ENCODE assay signal across 1 cellular context in genomic region chr7:64686493-64687184, GRCh38.
TF ChIP-seq lines count a peak whose summit lies in the region.

No MANE protein-coding gene starts in this region.

TF ChIP-seq in GM23338, 12 proteins besides CTCF, POLR2A, EP300 and RAD21 (continued from another document):
- TF ChIP-seq, protein P1, sequence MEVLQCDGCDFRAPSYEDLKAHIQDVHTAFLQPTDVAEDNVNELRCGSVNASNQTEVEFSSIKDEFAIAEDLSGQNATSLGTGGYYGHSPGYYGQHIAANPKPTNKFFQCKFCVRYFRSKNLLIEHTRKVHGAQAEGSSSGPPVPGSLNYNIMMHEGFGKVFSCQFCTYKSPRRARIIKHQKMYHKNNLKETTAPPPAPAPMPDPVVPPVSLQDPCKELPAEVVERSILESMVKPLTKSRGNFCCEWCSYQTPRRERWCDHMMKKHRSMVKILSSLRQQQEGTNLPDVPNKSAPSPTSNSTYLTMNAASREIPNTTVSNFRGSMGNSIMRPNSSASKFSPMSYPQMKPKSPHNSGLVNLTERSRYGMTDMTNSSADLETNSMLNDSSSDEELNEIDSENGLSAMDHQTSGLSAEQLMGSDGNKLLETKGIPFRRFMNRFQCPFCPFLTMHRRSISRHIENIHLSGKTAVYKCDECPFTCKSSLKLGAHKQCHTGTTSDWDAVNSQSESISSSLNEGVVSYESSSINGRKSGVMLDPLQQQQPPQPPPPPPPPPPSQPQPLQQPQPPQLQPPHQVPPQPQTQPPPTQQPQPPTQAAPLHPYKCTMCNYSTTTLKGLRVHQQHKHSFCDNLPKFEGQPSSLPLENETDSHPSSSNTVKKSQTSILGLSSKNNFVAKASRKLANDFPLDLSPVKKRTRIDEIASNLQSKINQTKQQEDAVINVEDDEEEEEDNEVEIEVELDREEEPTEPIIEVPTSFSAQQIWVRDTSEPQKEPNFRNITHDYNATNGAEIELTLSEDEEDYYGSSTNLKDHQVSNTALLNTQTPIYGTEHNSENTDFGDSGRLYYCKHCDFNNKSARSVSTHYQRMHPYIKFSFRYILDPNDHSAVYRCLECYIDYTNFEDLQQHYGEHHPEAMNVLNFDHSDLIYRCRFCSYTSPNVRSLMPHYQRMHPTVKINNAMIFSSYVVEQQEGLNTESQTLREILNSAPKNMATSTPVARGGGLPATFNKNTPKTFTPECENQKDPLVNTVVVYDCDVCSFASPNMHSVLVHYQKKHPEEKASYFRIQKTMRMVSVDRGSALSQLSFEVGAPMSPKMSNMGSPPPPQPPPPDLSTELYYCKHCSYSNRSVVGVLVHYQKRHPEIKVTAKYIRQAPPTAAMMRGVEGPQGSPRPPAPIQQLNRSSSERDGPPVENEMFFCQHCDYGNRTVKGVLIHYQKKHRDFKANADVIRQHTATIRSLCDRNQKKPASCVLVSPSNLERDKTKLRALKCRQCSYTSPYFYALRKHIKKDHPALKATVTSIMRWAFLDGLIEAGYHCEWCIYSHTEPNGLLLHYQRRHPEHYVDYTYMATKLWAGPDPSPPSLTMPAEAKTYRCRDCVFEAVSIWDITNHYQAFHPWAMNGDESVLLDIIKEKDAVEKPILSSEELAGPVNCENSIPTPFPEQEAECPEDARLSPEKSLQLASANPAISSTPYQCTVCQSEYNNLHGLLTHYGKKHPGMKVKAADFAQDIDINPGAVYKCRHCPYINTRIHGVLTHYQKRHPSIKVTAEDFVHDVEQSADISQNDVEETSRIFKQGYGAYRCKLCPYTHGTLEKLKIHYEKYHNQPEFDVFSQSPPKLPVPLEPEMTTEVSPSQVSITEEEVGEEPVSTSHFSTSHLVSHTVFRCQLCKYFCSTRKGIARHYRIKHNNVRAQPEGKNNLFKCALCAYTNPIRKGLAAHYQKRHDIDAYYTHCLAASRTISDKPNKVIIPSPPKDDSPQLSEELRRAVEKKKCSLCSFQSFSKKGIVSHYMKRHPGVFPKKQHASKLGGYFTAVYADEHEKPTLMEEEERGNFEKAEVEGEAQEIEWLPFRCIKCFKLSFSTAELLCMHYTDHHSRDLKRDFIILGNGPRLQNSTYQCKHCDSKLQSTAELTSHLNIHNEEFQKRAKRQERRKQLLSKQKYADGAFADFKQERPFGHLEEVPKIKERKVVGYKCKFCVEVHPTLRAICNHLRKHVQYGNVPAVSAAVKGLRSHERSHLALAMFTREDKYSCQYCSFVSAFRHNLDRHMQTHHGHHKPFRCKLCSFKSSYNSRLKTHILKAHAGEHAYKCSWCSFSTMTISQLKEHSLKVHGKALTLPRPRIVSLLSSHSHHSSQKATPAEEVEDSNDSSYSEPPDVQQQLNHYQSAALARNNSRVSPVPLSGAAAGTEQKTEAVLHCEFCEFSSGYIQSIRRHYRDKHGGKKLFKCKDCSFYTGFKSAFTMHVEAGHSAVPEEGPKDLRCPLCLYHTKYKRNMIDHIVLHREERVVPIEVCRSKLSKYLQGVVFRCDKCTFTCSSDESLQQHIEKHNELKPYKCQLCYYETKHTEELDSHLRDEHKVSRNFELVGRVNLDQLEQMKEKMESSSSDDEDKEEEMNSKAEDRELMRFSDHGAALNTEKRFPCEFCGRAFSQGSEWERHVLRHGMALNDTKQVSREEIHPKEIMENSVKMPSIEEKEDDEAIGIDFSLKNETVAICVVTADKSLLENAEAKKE (CRISPR knock-in tag; IDR thresholded peaks at IDR 0.05) = no peak
